Comparison of ENCODE assay signal across 1 cellular context in genomic region chr4:67699603-67700002, GRCh38.
TF ChIP-seq lines count a peak whose summit lies in the region.

No MANE protein-coding gene starts in this region.

TF ChIP-seq in HepG2, 621 proteins besides CTCF, POLR2A, EP300 and RAD21:
- TF ChIP-seq ZNF547 (CRISPR knock-in tag; IDR thresholded peaks at IDR 0.05): 0 out of 2 replicates have a peak, but pooled peaks have one; percentile 27
- TF ChIP-seq ZNF460 (CRISPR knock-in tag; IDR thresholded peaks at IDR 0.05; ENCODE audit: borderline replicate concordance): peak; percentile 55; the same call in 1 of the 2 replicates
- peak; percentile 93 for TF ChIP-seq ZBTB38 (CRISPR knock-in tag; IDR thresholded peaks at IDR 0.05)
- TF ChIP-seq ZNF687 (CRISPR knock-in tag; IDR thresholded peaks at IDR 0.05): 0 out of 2 replicates have a peak, but pooled peaks have one; percentile 12
- TF ChIP-seq CBFB (CRISPR knock-in tag; IDR thresholded peaks at IDR 0.05): no peak
